Comparison of ENCODE assay signal across 17 cellular contexts in genomic region chr5:68047035-68047434, GRCh38.
A peak's percentile ranks its signal among the peaks of the same experiment; 100 is the strongest.
DNase-seq lines count a peak whose midpoint lies in the region; TF ChIP-seq lines count a peak whose summit lies in the region.
"Had no signal": no experiment of that assay in that cellular context is flagged by ENCODE, and none has a peak within 500 bp of the region (broad histone marks: within the 10 kb centered on the region; RNA-seq: fewer than 3 reads in every experiment).

No MANE protein-coding gene starts in this region.

- H3K27me3 ChIP-seq in GM23248 (replicated peaks; ENCODE audit: insufficient read depth), result no peaks in the 10 kb centered on the region
- H3K27me3 ChIP-seq: colonic mucosa, esophagus muscularis mucosa, neural progenitor cell had no signal

- H3K9me3 ChIP-seq in GM23248 (ENCODE audit: low read depth), result no peaks in the 10 kb centered on the region
- H3K9me3 ChIP-seq: colonic mucosa, esophagus muscularis mucosa had no signal

- H3K9ac ChIP-seq in GM23248, result peak overlapping the region; percentile 56
- H3K9ac ChIP-seq: KMS-11, neural progenitor cell had no signal

- H3K9me2 ChIP-seq in GM23248 (ENCODE audit: insufficient read depth), result peaks cover 3% of the 10 kb centered on the region; the same call in 1 of the 2 replicates

- in situ Hi-C loops in GM23248 (cut with MboI), result no loop called here
- in situ Hi-C loops in astrocyte of the cerebellum (cut with HindIII; ENCODE audit: low sequenced_read_pairs), result no loop called here

- H3K4me3 ChIP-seq in GM23248 (peak overlapping the region; percentile 36), astrocyte of the cerebellum (ENCODE audit: low read depth, low read length) (no peak overlapping the region), fibroblast of villous mesenchyme (ENCODE audit: low read depth, low read length) (no peak overlapping the region)
- H3K4me3 ChIP-seq: colonic mucosa, esophagus muscularis mucosa, neural progenitor cell had no signal

- no peaks in the 10 kb centered on the region for H4K20me1 ChIP-seq in GM23248 (ENCODE audit: insufficient read depth)

- peaks cover 31% of the 10 kb centered on the region for H3K4me1 ChIP-seq in GM23248 (ENCODE audit: insufficient read depth)
- H3K4me1 ChIP-seq: colonic mucosa, esophagus muscularis mucosa, neural progenitor cell had no signal

- 0 out of 2 replicates have a peak overlapping the region, but pooled peaks have one; percentile 19 for H2AFZ ChIP-seq in GM23248
- H2AFZ ChIP-seq: neural progenitor cell had no signal

- DNase-seq in GM23248, result peak; percentile 86
- peak; percentile 65 for DNase-seq in astrocyte of the cerebellum (ENCODE audit: low read depth)
- peak; percentile 75 for DNase-seq in fibroblast of villous mesenchyme (ENCODE audit: low read depth)
- DNase-seq in stromal cell of bone marrow (ENCODE audit: low read depth), result peak; percentile 74
- no peak for DNase-seq in ecto neural progenitor cell (ENCODE audit: low spot score)
- no peak for DNase-seq in activated CD8-positive, alpha-beta memory T cell treated with anti-CD3 and anti-CD28 coated beads, Interleukin-2, amount 50 U/mL, for 48 hours
- no peak for DNase-seq in GM19240 (ENCODE audit: insufficient read length, low spot score)
- DNase-seq: activated naive CD8-positive, alpha-beta T cell treated with anti-CD3 and anti-CD28 coated beads, Interleukin-2, amount 10 ng/mL, durations not matched to agents 7 days and 5 days; CD8-positive, alpha-beta memory T cell; colonic mucosa; NCI-H1436; NCI-H2227 treated with DMSO at 0.1 percent for 48 hours; Right ventricle myocardium superior; stimulated activated naive CD4-positive, alpha-beta T cell treated with Interleukin-2 at 50 U/mL for 16 hours had no signal

- H3K27ac ChIP-seq in GM23248, result peak overlapping the region; percentile 89
- H3K27ac ChIP-seq: colonic mucosa, esophagus muscularis mucosa, KMS-11, neural progenitor cell had no signal

- no peak for TF ChIP-seq CTCF in astrocyte of the cerebellum (IDR thresholded peaks at IDR 0.05; ENCODE audit: low read depth, low read length, missing control alignments)
- no peak for TF ChIP-seq CTCF in fibroblast of villous mesenchyme (IDR thresholded peaks at IDR 0.05; ENCODE audit: insufficient read depth, low read depth, low read length)

- WGBS in GM23248 (ENCODE audit: low coverage in 1 of 2, low lambda C conversion rate in 2 of 2, missing lambda C conversion rate in 2 of 2), 2 experiments, result 0 to 3% methylated on average over 1 of the region's 1 CpG

- peaks cover 21% of the 10 kb centered on the region for H3F3A ChIP-seq in GM23248 (ENCODE audit: insufficient read depth)

- no peaks in the 10 kb centered on the region for H3K79me2 ChIP-seq in GM23248 (ENCODE audit: insufficient read depth)

- peak overlapping the region; percentile 58 for H3K4me2 ChIP-seq in GM23248 (ENCODE audit: unreplicated experiment)
- H3K4me2 ChIP-seq: KMS-11, neural progenitor cell had no signal

- no peaks in the 10 kb centered on the region for H3K36me3 ChIP-seq in GM23248 (ENCODE audit: low read depth)
- H3K36me3 ChIP-seq: colonic mucosa, esophagus muscularis mucosa, neural progenitor cell had no signal

Comparison
In these comparisons a context has a peak if more than half of its experiments do, and no peak if none do; other contexts are left out.
1. DNase-seq: peak in GM23248 (single experiment), astrocyte of the cerebellum (single experiment), fibroblast of villous mesenchyme (single experiment) and stromal cell of bone marrow (single experiment); none in ecto neural progenitor cell (single experiment), activated CD8-positive, alpha-beta memory T cell treated with anti-CD3 and anti-CD28 coated beads, Interleukin-2, amount 50 U/mL, for 48 hours (single experiment) and GM19240 (single experiment).